1 cellular context compared by ENCODE assay signal in genomic region chr6:43766964-43767461, GRCh38.
TF ChIP-seq lines count a peak whose summit lies in the region.

No MANE protein-coding gene starts in this region.

TF ChIP-seq in GM23338, 12 proteins besides CTCF, POLR2A, EP300 and RAD21 (continued from another document):
- no peak for TF ChIP-seq ZNF462 (CRISPR knock-in tag; IDR thresholded peaks at IDR 0.05)
- no peak for TF ChIP-seq ZNF331 (CRISPR knock-in tag; IDR thresholded peaks at IDR 0.05; ENCODE audit: low read depth)
- TF ChIP-seq STAT1 (IDR thresholded peaks at IDR 0.05; ENCODE audit: unreplicated experiment) = no peak
- TF ChIP-seq POLR2AphosphoS5 (IDR thresholded peaks at IDR 0.05; ENCODE audit: low read depth) = no peak
- TF ChIP-seq NANOG (IDR thresholded peaks at IDR 0.05; ENCODE audit: borderline replicate concordance) = no peak
